Comparison of ENCODE assay signal across 23 cellular contexts in genomic region chr5:73199671-73200070, GRCh38. TPM values are rescaled to one million over a fixed set of nuclear protein-coding genes. Genes with fewer than 3 reads are reported as not detected.
DNase-seq lines count a peak whose midpoint lies in the region; ATAC-seq and TF ChIP-seq lines count a peak whose summit lies in the region.
"Had no signal": no experiment of that assay in that cellular context is flagged by ENCODE, and none has a peak within 500 bp of the region (broad histone marks: within the 10 kb centered on the region; RNA-seq: fewer than 3 reads in every experiment).

No MANE protein-coding gene starts in this region.

- peaks cover 6% of the 10 kb centered on the region for H3K4me1 Mint-ChIP-seq in chondrocyte (ENCODE audit: low read depth)

- H3K9me3 Mint-ChIP-seq in chondrocyte (ENCODE audit: low read depth): peaks cover 5% of the 10 kb centered on the region
- H3K9me3 Mint-ChIP-seq: CD8-positive, alpha-beta T cell had no signal

- H3K36me3 Mint-ChIP-seq in chondrocyte (ENCODE audit: low read depth): no peaks in the 10 kb centered on the region
- H3K36me3 Mint-ChIP-seq: CD8-positive, alpha-beta T cell had no signal

- DNase-seq in Panc1 (ENCODE audit: low read depth, low spot score) (no peak), chondrocyte (ENCODE audit: low spot score) (no peak), fibroblast of the aortic adventitia (ENCODE audit: low read depth) (peak; percentile 59), RPMI8226 (no peak), ecto neural progenitor cell (ENCODE audit: low spot score) (no peak)
- DNase-seq: 8988T; C1 segment of cervical spinal cord; CD8-positive, alpha-beta T cell; DMS153; GDM1; GM23248; H9; KG1; NCI-H1092 treated with DMSO at 0.1 percent for 48 hours; NCI-H1436 treated with DMSO at 0.1 percent for 48 hours; NCI-H1930; Peyer's patch; SJCRH30 had no signal

- no peak overlapping the region for H3K4me3 Mint-ChIP-seq in chondrocyte (ENCODE audit: unreplicated experiment)
- H3K4me3 Mint-ChIP-seq: CD8-positive, alpha-beta T cell; H9 had no signal

- H3K4me1 ChIP-seq in DOHH2 (ENCODE audit: control insufficient read depth, low read length): peaks cover 27% of the 10 kb centered on the region
- no peaks in the 10 kb centered on the region for H3K4me1 ChIP-seq in Panc1 (ENCODE audit: control insufficient read depth, insufficient read depth, low read length)

- H3K27me3 Mint-ChIP-seq in chondrocyte (ENCODE audit: low read depth): peaks cover 4% of the 10 kb centered on the region

- peak overlapping the region; percentile 26 for H3K4me2 ChIP-seq in DOHH2 (ENCODE audit: low read length)

- no peak for TF ChIP-seq CTCF in DOHH2 (IDR thresholded peaks at IDR 0.05; ENCODE audit: low read depth, low read length, poor library complexity, severe bottlenecking)
- TF ChIP-seq CTCF in Panc1 (IDR thresholded peaks at IDR 0.05): 0 out of 2 replicates have a peak, but pooled peaks have one; percentile 6
- peak; percentile 10 for TF ChIP-seq CTCF in chondrocyte (IDR thresholded peaks at IDR 0.05)
- TF ChIP-seq CTCF in fibroblast of the aortic adventitia (IDR thresholded peaks at IDR 0.05; ENCODE audit: insufficient read depth, low read length): no peak

- H3K79me2 ChIP-seq in DOHH2 (ENCODE audit: control insufficient read depth, low read length): no peaks in the 10 kb centered on the region

- H3K4me3 ChIP-seq in DOHH2 (ENCODE audit: low read length) (no peak overlapping the region), Panc1 (ENCODE audit: low read depth in 2 of 2, low read length in 2 of 2) (no peak overlapping the region), fibroblast of the aortic adventitia (ENCODE audit: low read depth, low read length) (no peak overlapping the region)
- H3K4me3 ChIP-seq: GM23248, Peyer's patch, SJCRH30 had no signal

- H3K36me3 ChIP-seq in DOHH2 (ENCODE audit: control insufficient read depth, low read length) (no peaks in the 10 kb centered on the region), Panc1 (ENCODE audit: control insufficient read depth, insufficient read depth, low read length) (no peaks in the 10 kb centered on the region)
- H3K36me3 ChIP-seq: Peyer's patch, SJCRH30 had no signal

- BruUV-seq in Panc1 (replicated peaks; lab: Mats Ljungman, UMichigan): no TSS peak

- H3K27me3 ChIP-seq in DOHH2 (ENCODE audit: control insufficient read depth, low read length) (no peaks in the 10 kb centered on the region), Panc1 (ENCODE audit: control insufficient read depth, insufficient read depth, low read length) (no peaks in the 10 kb centered on the region)
- H3K27me3 ChIP-seq: Peyer's patch, SJCRH30 had no signal

- no peak overlapping the region for H3K27ac Mint-ChIP-seq in chondrocyte (ENCODE audit: unreplicated experiment)
- H3K27ac Mint-ChIP-seq: CD8-positive, alpha-beta T cell; H9 had no signal

- H3F3A ChIP-seq in DOHH2 (ENCODE audit: control insufficient read depth, insufficient read depth): no peaks in the 10 kb centered on the region

- no peaks in the 10 kb centered on the region for H3K9me2 ChIP-seq in DOHH2 (replicated peaks; ENCODE audit: control insufficient read depth, low read length)

- H3K9me3 ChIP-seq in DOHH2 (ENCODE audit: control insufficient read depth, insufficient read depth, low read length) (no peaks in the 10 kb centered on the region), Panc1 (ENCODE audit: control insufficient read depth, insufficient read depth, low read depth, low read length) (no peaks in the 10 kb centered on the region)
- H3K9me3 ChIP-seq: Peyer's patch, SJCRH30 had no signal

- in situ Hi-C loops in Panc1 (cut with HindIII; ENCODE audit: low pct_unique_long_range_greater_than_20kb, low sequenced_read_pairs): no loop called here

- intact Hi-C loops in Panc1 (cut with micrococcal nuclease; ENCODE audit: unreplicated experiment): loop anchor here (10.0 kb wide), 1 partner anchor 115 kb away; no protein-coding TSS in a partner anchor

- ATAC-seq in Panc1 (no peak), GM21737 (IDR thresholded peaks at IDR 0.05; ENCODE audit: unreplicated experiment) (no peak)
- ATAC-seq: CD8-positive, alpha-beta T cell had no signal

- CTCF ChIA-PET in Panc1 (lab: Charles Lee): no interaction called here

- POLR2A ChIA-PET in Panc1 (lab: Charles Lee): interaction anchor here (0.5 kb wide), 1 partner anchor 490 kb away, joined by 4 read pairs; no protein-coding TSS in a partner anchor

- H3K27ac ChIP-seq in DOHH2 (ENCODE audit: low read depth, low read length) (no peak overlapping the region), Panc1 (ENCODE audit: low read length) (no peak overlapping the region)
- H3K27ac ChIP-seq: GM23248, Peyer's patch, SJCRH30 had no signal

- no peaks in the 10 kb centered on the region for H4K20me1 ChIP-seq in DOHH2 (ENCODE audit: control insufficient read depth, insufficient read depth, low read depth, low read length)

RNA-seq across cellular contexts. Expression of gene TMEM174, which starts 26.7 kb away (rescaled TPM):
- not detected for total RNA-seq in Panc1 (2021; ENCODE audit: unreplicated experiment)
- polyA plus RNA-seq in Panc1 (2012; ENCODE audit: insufficient read length): not detected
- not detected in 3 replicates for total RNA-seq in chondrocyte
- not detected in 2 replicates for total RNA-seq in fibroblast of the aortic adventitia (ENCODE audit: low replicate concordance)
- total RNA-seq: CD8-positive, alpha-beta T cell; Daoy; GM23248; H9; HT1080; NCI-H460; Peyer's patch; SJCRH30 had no signal
- polyA plus RNA-seq: GM23248 had no signal

Comparison
In these comparisons a context has a peak if more than half of its experiments do, and no peak if none do; other contexts are left out.
1. CTCF ChIP-seq: peak in Panc1 (single experiment) and chondrocyte (single experiment); none in DOHH2 (single experiment) and fibroblast of the aortic adventitia (single experiment).